In genomic region chr7:151131622-151132293, GRCh38 we compare ENCODE assay signal across 2 cellular contexts.
A peak's percentile ranks its signal among the peaks of the same experiment; 100 is the strongest.
TF ChIP-seq lines count a peak whose summit lies in the region.

No MANE protein-coding gene starts in this region.

TF ChIP-seq in HEK293, 187 proteins besides CTCF, POLR2A, EP300 and RAD21:
- TF ChIP-seq ZNF311 (tag by site-specific recombination; IDR thresholded peaks at IDR 0.05; ENCODE audit: borderline replicate concordance): no peak
- peak; percentile 45 for TF ChIP-seq ZFHX2 (tag by site-specific recombination; conservative IDR thresholded peaks at IDR 0.05)
- peak; percentile 64 for TF ChIP-seq EGR2 (tag by site-specific recombination; IDR thresholded peaks at IDR 0.05; ENCODE audit: low read depth)

TF ChIP-seq in HepG2, 621 proteins besides CTCF, POLR2A, EP300 and RAD21:
- TF ChIP-seq CREB1 (IDR thresholded peaks at IDR 0.05) (no peak), CREB1 (CRISPR knock-in tag; IDR thresholded peaks at IDR 0.05) (no peak), AGO2 (optimal IDR thresholded peaks at IDR 0.05; ENCODE audit: low read depth, low read length) (peak; percentile 33)
TF ChIP-seq in HepG2: peak in this region for 1.
